Comparison of ENCODE assay signal across 17 cellular contexts in the genomic region with DNA sequence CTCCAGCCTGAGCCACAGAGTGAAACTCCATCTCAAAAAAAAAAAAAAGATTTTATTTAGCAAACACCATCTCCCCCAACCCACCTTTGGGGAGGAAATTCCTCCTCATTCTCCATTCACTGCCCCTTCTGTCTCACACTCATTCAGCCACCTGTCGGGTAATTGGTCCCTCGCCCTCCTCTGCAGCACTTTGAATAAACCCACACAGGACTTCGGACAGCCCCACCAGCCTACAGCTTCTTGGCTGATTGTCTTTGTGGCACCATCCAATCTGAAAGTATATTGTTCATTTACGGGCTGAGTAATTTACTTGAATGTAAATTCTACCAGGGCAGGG. TPM values are rescaled to one million over a fixed set of nuclear protein-coding genes. Genes with fewer than 3 reads are reported as not detected.
DNase-seq lines count a peak whose midpoint lies in the region; ATAC-seq and TF ChIP-seq lines count a peak whose summit lies in the region.
"Had no signal": no experiment of that assay in that cellular context is flagged by ENCODE, and none has a peak within 500 bp of the region (broad histone marks: within the 10 kb centered on the region; RNA-seq: fewer than 3 reads in every experiment).

No MANE protein-coding gene starts in this region.

- no peak overlapping the region for H3K27ac Mint-ChIP-seq in mesothelial cell of epicardium
- H3K27ac Mint-ChIP-seq: activated CD8-positive, alpha-beta T cell treated with anti-CD3 and anti-CD28 coated beads for 36 hours had no signal

- H4K91ac ChIP-seq in trophoblast cell (ENCODE audit: low read depth, low read length): no peak overlapping the region

- H3K27ac ChIP-seq in HCT116 (ENCODE audit: low read depth, low read length): no peak overlapping the region; the same call in 1 of the 2 replicates
- no peak overlapping the region for H3K27ac ChIP-seq in PC-3 (ENCODE audit: low read length)
- H3K27ac ChIP-seq in hepatocyte: peak overlapping the region; percentile 46
- H3K27ac ChIP-seq in trophoblast cell (ENCODE audit: low read depth, low read length): no peak overlapping the region
- H3K27ac ChIP-seq in psoas muscle: no peak overlapping the region
- H3K27ac ChIP-seq: foreskin keratinocyte, ovary, SJSA1 had no signal

- 41% methylated on average over 4 of the region's 4 CpGs for WGBS in hepatocyte (ENCODE audit: low lambda C conversion rate, missing lambda C conversion rate)
- WGBS in trophoblast cell (ENCODE audit: extremely low coverage, insufficient coverage, insufficient read length): no CpG with 5 or more reads among the region's 4 CpGs
- WGBS in psoas muscle, 3 donors: 45 to 51% (median 46%) methylated on average over 4 of the region's 4 CpGs

- H2BK5ac ChIP-seq in trophoblast cell (ENCODE audit: low read depth, low read length, poor library complexity): no peak overlapping the region

- H3K4me1 Mint-ChIP-seq in mesothelial cell of epicardium: peaks cover 28% of the 10 kb centered on the region

- DNase-seq in HCT116 (ENCODE audit: low read depth, low spot score) (no peak), PC-3 (no peak), hepatocyte (ENCODE audit: low spot score) (no peak), mesothelial cell of epicardium (ENCODE audit: low spot score in 2 of 2, unreplicated experiment in 2 of 2) (no peak), trophoblast cell (no peak), psoas muscle (no peak)
- DNase-seq: activated CD8-positive, alpha-beta T cell treated with anti-CD3 and anti-CD28 coated beads for 36 hours; activated gamma-delta T cell; CD4-positive, alpha-beta memory T cell; NCI-H1105; NCI-H2171; NK-92 treated with Interleukin-12 subunit alpha and Interleukin-12 subunit beta, amount 100 ng/mL, for 24 hours; ovary; substantia nigra had no signal

- H2BK12ac ChIP-seq in trophoblast cell (ENCODE audit: low read length): no peak overlapping the region

- H4K12ac ChIP-seq in trophoblast cell (ENCODE audit: low read depth, low read length): no peak overlapping the region

- H3K9ac ChIP-seq in HCT116 (ENCODE audit: low read length): no peak overlapping the region
- no peak overlapping the region for H3K9ac ChIP-seq in PC-3 (ENCODE audit: low read length)
- no peak overlapping the region for H3K9ac ChIP-seq in skeletal muscle satellite cell (ENCODE audit: low read depth, low read length)
- H3K9ac ChIP-seq in trophoblast cell (ENCODE audit: low read length): no peak overlapping the region

- TF ChIP-seq CTCF in HCT116 (IDR thresholded peaks at IDR 0.05 in 2 of 3, conservative IDR thresholded peaks at IDR 0.05 in 1 of 3; ENCODE audit: borderline replicate concordance in 1 of 3, insufficient read depth in 1 of 3, low read depth in 2 of 3, low read length in 2 of 3) (no peak), PC-3 (conservative IDR thresholded peaks at IDR 0.05; ENCODE audit: low read depth, low read length) (no peak), hepatocyte (IDR thresholded peaks at IDR 0.05; ENCODE audit: poor library complexity) (no peak), mesothelial cell of epicardium (IDR thresholded peaks at IDR 0.05; ENCODE audit: unreplicated experiment) (no peak), psoas muscle (IDR thresholded peaks at IDR 0.05) (no peak)

- no peak for TF ChIP-seq RAD21 in HCT116 (IDR thresholded peaks at IDR 0.05; ENCODE audit: low read depth)

- no peak overlapping the region for H3K4me3 Mint-ChIP-seq in mesothelial cell of epicardium
- H3K4me3 Mint-ChIP-seq: activated CD8-positive, alpha-beta T cell treated with anti-CD3 and anti-CD28 coated beads for 36 hours; CD4-positive, alpha-beta memory T cell had no signal

- no peak overlapping the region for H3K4me3 ChIP-seq in HCT116 (replicated peaks in 1 of 2; ENCODE audit: low read depth in 1 of 2, low read length in 2 of 2)
- no peak overlapping the region for H3K4me3 ChIP-seq in PC-3 (ENCODE audit: low read length)
- no peak overlapping the region for H3K4me3 ChIP-seq in hepatocyte
- H3K4me3 ChIP-seq in skeletal muscle satellite cell (ENCODE audit: low read length): no peak overlapping the region
- no peak overlapping the region for H3K4me3 ChIP-seq in trophoblast cell (ENCODE audit: low read depth, low read length)
- H3K4me3 ChIP-seq in psoas muscle: no peak overlapping the region
- H3K4me3 ChIP-seq: ovary, SJSA1 had no signal

- no peak overlapping the region for H2AK5ac ChIP-seq in trophoblast cell (ENCODE audit: low read length)

- ATAC-seq in HCT116 (no peak), PC-3 (no peak), psoas muscle (no peak)
- ATAC-seq: foreskin keratinocyte had no signal

- H3K9me2 ChIP-seq in HCT116 (ENCODE audit: insufficient read depth) (no peaks in the 10 kb centered on the region), PC-3 (replicated peaks; ENCODE audit: low read length) (no peaks in the 10 kb centered on the region), hepatocyte (replicated peaks; ENCODE audit: insufficient read depth) (no peaks in the 10 kb centered on the region)

- CTCF ChIA-PET in HCT116 (lab: Charles Lee) (interaction anchor here (1.3 to 2.4 kb wide), 2 partner anchors 9 to 40 kb away, joined by 3 to 14 read pairs; no protein-coding TSS in a partner anchor), PC-3 (lab: Charles Lee) (no interaction called here)

- no peak overlapping the region for H3K14ac ChIP-seq in trophoblast cell (ENCODE audit: low read length)

- H3K18ac ChIP-seq in trophoblast cell (ENCODE audit: low read length): no peak overlapping the region

- POLR2A ChIA-PET in HCT116 (lab: Charles Lee): interaction anchor here (2.7 kb wide), 1 partner anchor 9 kb away, joined by 16 read pairs; no protein-coding TSS in a partner anchor
- POLR2A ChIA-PET in PC-3 (lab: Charles Lee; ENCODE audit: unreplicated experiment): no interaction called here

- H3K23ac ChIP-seq in trophoblast cell (ENCODE audit: low read length): no peak overlapping the region

- H3K79me2 ChIP-seq in HCT116 (ENCODE audit: insufficient read depth, low read length): no peaks in the 10 kb centered on the region
- no peaks in the 10 kb centered on the region for H3K79me2 ChIP-seq in PC-3 (ENCODE audit: low read length)
- H3K79me2 ChIP-seq in hepatocyte: no peaks in the 10 kb centered on the region
- no peaks in the 10 kb centered on the region for H3K79me2 ChIP-seq in trophoblast cell (ENCODE audit: control insufficient read depth, insufficient read depth, low read length, poor library complexity)

- H3K4ac ChIP-seq in trophoblast cell (ENCODE audit: low read depth, low read length): no peak overlapping the region

- intact Hi-C loops in HCT116 (cut with micrococcal nuclease): no loop called here
- intact Hi-C loops in PC-3 (cut with micrococcal nuclease): no loop called here
- intact Hi-C loops in psoas muscle (cut with DNase I): no loop called here

- H3K4me2 ChIP-seq in HCT116 (ENCODE audit: low read length) (peak overlapping the region; percentile 15), PC-3 (ENCODE audit: low read length) (peak overlapping the region; percentile 60), hepatocyte (peak overlapping the region; percentile 65), skeletal muscle satellite cell (ENCODE audit: low read length) (peak overlapping the region; percentile 63), trophoblast cell (ENCODE audit: low read length) (no peak overlapping the region)

- H3K4me1 ChIP-seq in HCT116 (ENCODE audit: control insufficient read depth in 1 of 2, insufficient read depth in 2 of 2, low read length in 2 of 2): peaks cover 37 to 48% of the 10 kb centered on the region in 2 experiments
- peaks cover 17% of the 10 kb centered on the region for H3K4me1 ChIP-seq in PC-3 (ENCODE audit: insufficient read depth, low read length)
- no peaks in the 10 kb centered on the region for H3K4me1 ChIP-seq in hepatocyte (ENCODE audit: insufficient read depth)
- peaks cover 14% of the 10 kb centered on the region for H3K4me1 ChIP-seq in skeletal muscle satellite cell (ENCODE audit: control insufficient read depth, insufficient read depth, low read length)
- peaks cover 0 to 6% of the 10 kb centered on the region in 2 experiments for H3K4me1 ChIP-seq in trophoblast cell (ENCODE audit: control insufficient read depth in 1 of 2, insufficient read depth in 2 of 2, low read length in 2 of 2)
- peaks cover 3% of the 10 kb centered on the region for H3K4me1 ChIP-seq in psoas muscle
- H3K4me1 ChIP-seq: foreskin keratinocyte, SJSA1 had no signal

- no peak overlapping the region for H2AFZ ChIP-seq in HCT116 (ENCODE audit: low read depth, low read length, poor library complexity, severe bottlenecking)
- H2AFZ ChIP-seq in PC-3 (ENCODE audit: low read length): no peak overlapping the region
- H2AFZ ChIP-seq in hepatocyte: no peak overlapping the region
- H2AFZ ChIP-seq in trophoblast cell (ENCODE audit: insufficient read depth, low read length, poor library complexity): no peak overlapping the region

- BruUV-seq in HCT116 (replicated peaks; lab: Mats Ljungman, UMichigan) (no TSS peak), PC-3 (replicated peaks; lab: Mats Ljungman, UMichigan) (no TSS peak)

- H4K20me1 ChIP-seq in HCT116 (ENCODE audit: insufficient read depth) (no peaks in the 10 kb centered on the region), PC-3 (ENCODE audit: low read length) (no peaks in the 10 kb centered on the region), hepatocyte (ENCODE audit: insufficient read depth, poor library complexity, severe bottlenecking) (no peaks in the 10 kb centered on the region)

- H4K8ac ChIP-seq in trophoblast cell (ENCODE audit: low read depth, low read length): no peak overlapping the region

- H3F3A ChIP-seq in PC-3 (ENCODE audit: low read length, unreplicated experiment): no peaks in the 10 kb centered on the region

- no peaks in the 10 kb centered on the region for H3K36me3 Mint-ChIP-seq in mesothelial cell of epicardium
- H3K36me3 Mint-ChIP-seq: CD4-positive, alpha-beta memory T cell had no signal

- no peaks in the 10 kb centered on the region for H3K36me3 ChIP-seq in HCT116 (ENCODE audit: control insufficient read depth in 1 of 2, insufficient read depth in 2 of 2, low read length in 2 of 2)
- no peaks in the 10 kb centered on the region for H3K36me3 ChIP-seq in PC-3 (ENCODE audit: low read depth, low read length)
- H3K36me3 ChIP-seq in hepatocyte (replicated peaks; ENCODE audit: insufficient read depth, low read depth): no peaks in the 10 kb centered on the region
- H3K36me3 ChIP-seq in skeletal muscle satellite cell (ENCODE audit: insufficient read depth, low read length): no peaks in the 10 kb centered on the region
- H3K36me3 ChIP-seq in trophoblast cell (ENCODE audit: control insufficient read depth in 1 of 2, insufficient read depth in 2 of 2, low read length in 2 of 2): no peaks in the 10 kb centered on the region
- H3K36me3 ChIP-seq in psoas muscle (ENCODE audit: insufficient read depth in 1 of 2, low read depth in 1 of 2): no peaks in the 10 kb centered on the region
- H3K36me3 ChIP-seq: ovary, SJSA1 had no signal

- H3K27me3 ChIP-seq in HCT116 (ENCODE audit: insufficient read depth, low read length): no peaks in the 10 kb centered on the region
- no peaks in the 10 kb centered on the region for H3K27me3 ChIP-seq in PC-3 (ENCODE audit: low read length)
- no peaks in the 10 kb centered on the region for H3K27me3 ChIP-seq in hepatocyte
- H3K27me3 ChIP-seq in skeletal muscle satellite cell (ENCODE audit: control insufficient read depth, insufficient read depth, low read length): peaks cover 23% of the 10 kb centered on the region
- no peaks in the 10 kb centered on the region for H3K27me3 ChIP-seq in trophoblast cell (ENCODE audit: insufficient read depth, low read length)
- H3K27me3 ChIP-seq in psoas muscle (ENCODE audit: insufficient read depth in 3 of 3, low read length in 2 of 3): peaks cover 0 to 5% (median 0%) of the 10 kb centered on the region in 3 donors
- H3K27me3 ChIP-seq: foreskin keratinocyte, ovary had no signal

- H2BK120ac ChIP-seq in trophoblast cell (ENCODE audit: insufficient read depth, low read length, poor library complexity): no peak overlapping the region

- H3K79me1 ChIP-seq in trophoblast cell (ENCODE audit: low read length): no peaks in the 10 kb centered on the region

- no peaks in the 10 kb centered on the region for H3K27me3 Mint-ChIP-seq in mesothelial cell of epicardium (ENCODE audit: low read depth)
- H3K27me3 Mint-ChIP-seq: activated CD8-positive, alpha-beta T cell treated with anti-CD3 and anti-CD28 coated beads for 36 hours had no signal

- H3K9me3 ChIP-seq in HCT116 (ENCODE audit: control insufficient read depth in 1 of 2, insufficient read depth in 1 of 2, low read depth in 1 of 2, low read length in 2 of 2) (no peaks in the 10 kb centered on the region), PC-3 (ENCODE audit: low read length) (no peaks in the 10 kb centered on the region), hepatocyte (ENCODE audit: low read depth) (no peaks in the 10 kb centered on the region), skeletal muscle satellite cell (replicated peaks; ENCODE audit: low read length) (no peaks in the 10 kb centered on the region), trophoblast cell (ENCODE audit: insufficient read depth, low read depth, low read length) (no peaks in the 10 kb centered on the region), psoas muscle (no peaks in the 10 kb centered on the region)
- H3K9me3 ChIP-seq: ovary, SJSA1 had no signal

- H3K9me3 Mint-ChIP-seq in mesothelial cell of epicardium: no peaks in the 10 kb centered on the region
- H3K9me3 Mint-ChIP-seq: activated CD8-positive, alpha-beta T cell treated with anti-CD3 and anti-CD28 coated beads for 36 hours had no signal

- RAD21 ChIA-PET in HCT116 (lab: Charles Lee; ENCODE audit: low non-redundant PET in 1 of 2, low total read pairs in 2 of 2, uncharacterized antibody in 2 of 2, unreplicated experiment in 2 of 2): no interaction called here

- TF ChIP-seq POLR2A in HCT116 (IDR thresholded peaks at IDR 0.05; ENCODE audit: borderline replicate concordance, extremely low read depth, insufficient read depth, insufficient read length): no peak

RNA-seq across cellular contexts. Expression of gene GGA1, which starts 7.5 kb away (rescaled TPM):
- total RNA-seq in HCT116 (2021; ENCODE audit: unreplicated experiment) (89.8 TPM), PC-3 (2014; rRNA removed) (49.1 and 55.7 TPM in 2 replicates), hepatocyte (25.5 and 30.2 TPM in 2 replicates), mesothelial cell of epicardium (96.6 to 107 TPM (median 96.6 TPM) in 3 replicates), psoas muscle (10 to 100 TPM; 31.9 to 37.2 (median 33.1) TPM)
- polyA plus RNA-seq in HCT116 (2012): 61.4 and 61.5 TPM in 2 replicates
- polyA plus RNA-seq in hepatocyte (51.5 and 75.3 TPM in 2 replicates), psoas muscle (10 to 100 TPM; 30.2 to 39.4 (median 39.4) TPM)
- total RNA-seq in skeletal muscle satellite cell (2012; rRNA removed): 29.7 and 46.4 TPM in 2 replicates
- 31.8 and 32.0 TPM in 2 replicates for polyA plus RNA-seq in trophoblast cell (2013)

RNA-seq across cellular contexts. Expression of gene LGALS2, which starts 21.3 kb away (rescaled TPM):
- total RNA-seq in HCT116 (2021; ENCODE audit: unreplicated experiment) (not detected), PC-3 (2014; rRNA removed) (not detected in 2 replicates), hepatocyte (60.1 and 80.9 TPM in 2 replicates), mesothelial cell of epicardium (0.43 to 0.64 TPM (median 0.54 TPM) in 3 replicates), psoas muscle (not detected)
- polyA plus RNA-seq in HCT116 (2012): 0.61 TPM in 1 of 2 replicates, not detected in the other
- polyA plus RNA-seq in hepatocyte (115 and 125 TPM in 2 replicates), psoas muscle (under 1 TPM in 2 of 3 donors, not detected in 1; 0.06 to 0.35 TPM)
- total RNA-seq in skeletal muscle satellite cell (2012; rRNA removed): not detected in 2 replicates
- not detected in 2 replicates for polyA plus RNA-seq in trophoblast cell (2013)
- total RNA-seq: activated CD8-positive, alpha-beta T cell treated with anti-CD3 and anti-CD28 coated beads for 36 hours; foreskin keratinocyte; SJSA1 had no signal
- polyA plus RNA-seq: CD4-positive, alpha-beta memory T cell; foreskin keratinocyte had no signal

RNA-seq across cellular contexts. Expression of gene SH3BP1, which starts 38.3 kb away (rescaled TPM):
- total RNA-seq in HCT116 (2021; ENCODE audit: unreplicated experiment): 48.4 TPM
- 72.9 and 82.7 TPM in 2 replicates for polyA plus RNA-seq in HCT116 (2012)
- 18.0 and 23.2 TPM in 2 replicates for total RNA-seq in PC-3 (2014; rRNA removed)
- total RNA-seq in hepatocyte: 6.4 and 14.0 TPM in 2 replicates
- 12.3 and 21.6 TPM in 2 replicates for polyA plus RNA-seq in hepatocyte
- total RNA-seq in skeletal muscle satellite cell (2012; rRNA removed): 10.5 and 13.4 TPM in 2 replicates
- total RNA-seq in mesothelial cell of epicardium: 30.0 to 33.0 TPM (median 31.9 TPM) in 3 replicates
- polyA plus RNA-seq in trophoblast cell (2013): 34.1 and 35.7 TPM in 2 replicates
- 1 to 10 TPM; 1.4 to 2.4 (median 1.9) TPM for total RNA-seq in psoas muscle
- polyA plus RNA-seq in psoas muscle: under 1 TPM; 0.20 to 0.64 (median 0.34) TPM

RNA-seq across cellular contexts. Expression of gene CDC42EP1, which starts 40.9 kb away (rescaled TPM):
- 160 TPM for total RNA-seq in HCT116 (2021; ENCODE audit: unreplicated experiment)
- 184 and 199 TPM in 2 replicates for polyA plus RNA-seq in HCT116 (2012)
- total RNA-seq in PC-3 (2014; rRNA removed): 43.9 and 47.4 TPM in 2 replicates
- total RNA-seq in hepatocyte: 31.4 and 34.6 TPM in 2 replicates
- polyA plus RNA-seq in hepatocyte: 146 and 149 TPM in 2 replicates
- 23.8 and 28.0 TPM in 2 replicates for total RNA-seq in skeletal muscle satellite cell (2012; rRNA removed)
- 38.5 to 39.1 TPM (median 38.8 TPM) in 3 replicates for total RNA-seq in mesothelial cell of epicardium
- 191 and 202 TPM in 2 replicates for polyA plus RNA-seq in trophoblast cell (2013)
- 10 to 100 TPM in 2 of 4 donors, 1 to 10 TPM in 2; 6.9 to 13.8 (median 10.7) TPM for total RNA-seq in psoas muscle
- 1 to 10 TPM; 3.8 to 5.9 (median 4.1) TPM for polyA plus RNA-seq in psoas muscle
- total RNA-seq: CD4-positive, alpha-beta memory T cell had no signal
- polyA plus RNA-seq: CD4-positive, alpha-beta memory T cell had no signal

RNA-seq across cellular contexts. Expression of gene PDXP, which starts 57.4 kb away (rescaled TPM):
- total RNA-seq in HCT116 (2021; ENCODE audit: unreplicated experiment) (42.7 TPM), PC-3 (2014; rRNA removed) (36.9 and 51.3 TPM in 2 replicates), hepatocyte (15.0 and 18.3 TPM in 2 replicates), mesothelial cell of epicardium (15.6 to 16.5 TPM (median 16.1 TPM) in 3 replicates), psoas muscle (10 to 100 TPM in 3 of 4 donors, 1 to 10 TPM in 1; 9.0 to 13.0 (median 12.3) TPM)
- polyA plus RNA-seq in HCT116 (2012): 43.9 and 52.6 TPM in 2 replicates
- polyA plus RNA-seq in hepatocyte (25.0 and 27.6 TPM in 2 replicates), psoas muscle (10 to 100 TPM in 2 of 3 donors, 1 to 10 TPM in 1; 9.8 to 37.9 (median 24.4) TPM)
- 10.1 and 17.3 TPM in 2 replicates for total RNA-seq in skeletal muscle satellite cell (2012; rRNA removed)
- 5.5 and 5.8 TPM in 2 replicates for polyA plus RNA-seq in trophoblast cell (2013)

Comparison
In these comparisons a context has a peak if more than half of its experiments do, and no peak if none do; other contexts are left out.
1. RNA of gene LGALS2, which starts 21.3 kb away (total RNA-seq): 60.1 to 80.9 TPM in hepatocyte; 0.43 to 0.64 TPM in mesothelial cell of epicardium, not detected in HCT116 (single experiment), not detected in psoas muscle and not detected in PC-3; every median in the first group is over 10 times any median in the second.